In the genomic region with DNA sequence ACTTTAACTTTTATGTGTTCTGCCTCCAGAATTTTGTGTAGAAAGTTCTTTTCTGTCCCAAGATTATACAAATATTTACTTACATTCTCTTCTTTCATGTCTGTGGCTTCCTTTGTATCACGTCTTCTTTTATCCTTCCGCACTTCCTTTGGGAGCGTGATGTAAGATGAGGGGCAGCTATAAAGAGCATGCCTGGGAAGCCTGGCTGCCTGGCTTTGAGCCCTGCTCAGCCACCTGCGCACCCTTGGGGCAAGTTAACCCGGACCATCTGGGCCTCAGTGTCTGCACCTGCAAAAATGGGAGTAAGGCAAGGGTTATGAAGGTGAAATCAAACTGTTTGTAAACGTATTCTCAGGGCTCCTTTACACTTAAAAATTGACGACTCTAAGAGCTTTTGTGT, we compare ENCODE assay signal across 32 cellular contexts. TPM values are rescaled to one million over a fixed set of nuclear protein-coding genes. Genes with fewer than 3 reads are reported as not detected.
A peak's percentile ranks its signal among the peaks of the same experiment; 100 is the strongest.
DNase-seq lines count a peak whose midpoint lies in the region; ATAC-seq, FAIRE-seq and TF ChIP-seq lines count a peak whose summit lies in the region.
"Had no signal": no experiment of that assay in that cellular context is flagged by ENCODE, and none has a peak within 500 bp of the region (broad histone marks: within the 10 kb centered on the region; RNA-seq: fewer than 3 reads in every experiment).

No MANE protein-coding gene starts in this region.

- no peak for ATAC-seq in GM21360 (IDR thresholded peaks at IDR 0.05; ENCODE audit: unreplicated experiment)
- ATAC-seq: foreskin keratinocyte; naive thymus-derived CD8-positive, alpha-beta T cell; stimulated activated effector memory CD8-positive, alpha-beta T cell treated with anti-CD3 and anti-CD28 coated beads, Interleukin-12 subunit alpha, Interleukin-12 subunit beta, amount 100 ng/mL, for 72 hours had no signal

- H3K27ac ChIP-seq in BLaER1 treated with 17β-estradiol and CSF1 and Interleukin-3, amounts not matched to agents 10 nM and 100 nM = peak overlapping the region in 7 of 11 experiments; percentile 35 to 69 (median 55); a peak in 13 of 22 replicates
- H3K27ac ChIP-seq in MM.1S (ENCODE audit: low read length) = peak overlapping the region; percentile 29; the same call in 1 of the 2 replicates
- H3K27ac ChIP-seq: ascending aorta, foreskin keratinocyte, tibial nerve, WERI-Rb-1 had no signal

- H3K9ac ChIP-seq in BLaER1 treated with 17β-estradiol and CSF1 and Interleukin-3, amounts not matched to agents 10 nM and 100 nM = peak overlapping the region in 6 of 11 experiments; percentile 7 to 64 (median 40); a peak in 10 of 22 replicates
- H3K9ac ChIP-seq in MM.1S (ENCODE audit: low read length) = no peak overlapping the region

- 0 out of 22 replicates have a peak, but pooled peaks cover 0 to 5% (median 0%) of the 10 kb centered on the region in 11 experiments for H3K36me3 ChIP-seq in BLaER1 treated with 17β-estradiol and CSF1 and Interleukin-3, amounts not matched to agents 10 nM and 100 nM
- H3K36me3 ChIP-seq in MM.1S (replicated peaks; ENCODE audit: insufficient read depth, low read length) = 0 out of 2 replicates have a peak, but pooled peaks cover 4% of the 10 kb centered on the region
- H3K36me3 ChIP-seq: ascending aorta, BE2C, esophagus squamous epithelium, tibial nerve, WERI-Rb-1 had no signal

- H3K9me3 Mint-ChIP-seq in glutamatergic neuron (ENCODE audit: unreplicated experiment) = peaks cover 4% of the 10 kb centered on the region
- H3K9me3 Mint-ChIP-seq: activated CD4-positive, alpha-beta T cell treated with anti-CD3 and anti-CD28 coated beads, Interleukin-2, amount 10 ng/mL, durations not matched to agents 7 days and 5 days; activated naive CD8-positive, alpha-beta T cell treated with anti-CD3 and anti-CD28 coated beads for 36 hours; activated T-cell treated with anti-CD3 and anti-CD28 coated beads, Interleukin-2, amount 50 U/mL, for 24 hours; naive thymus-derived CD8-positive, alpha-beta T cell; stimulated activated effector memory CD8-positive, alpha-beta T cell treated with anti-CD3 and anti-CD28 coated beads, Interleukin-12 subunit alpha, Interleukin-12 subunit beta, amount 100 ng/mL, for 72 hours had no signal

- H3K36me3 Mint-ChIP-seq in glutamatergic neuron (ENCODE audit: unreplicated experiment) = no peaks in the 10 kb centered on the region
- H3K36me3 Mint-ChIP-seq: activated naive CD8-positive, alpha-beta T cell treated with anti-CD3 and anti-CD28 coated beads for 36 hours; naive thymus-derived CD8-positive, alpha-beta T cell; stimulated activated effector memory CD8-positive, alpha-beta T cell treated with anti-CD3 and anti-CD28 coated beads, Interleukin-12 subunit alpha, Interleukin-12 subunit beta, amount 100 ng/mL, for 72 hours had no signal

- FAIRE-seq in GM12891 (lab: Jason Lieb, UNC) = no peak
- no peak for FAIRE-seq in GM12892 (lab: Jason Lieb, UNC)
- FAIRE-seq: endometrium, RCC 7860 had no signal

- no peak overlapping the region for H3K4me3 Mint-ChIP-seq in glutamatergic neuron (ENCODE audit: unreplicated experiment)
- H3K4me3 Mint-ChIP-seq: activated CD4-positive, alpha-beta T cell treated with anti-CD3 and anti-CD28 coated beads, Interleukin-2, amount 10 ng/mL, durations not matched to agents 7 days and 5 days; activated naive CD8-positive, alpha-beta T cell treated with anti-CD3 and anti-CD28 coated beads for 36 hours; activated T-cell treated with anti-CD3 and anti-CD28 coated beads, Interleukin-2, amount 50 U/mL, for 24 hours; naive thymus-derived CD8-positive, alpha-beta T cell; stimulated activated effector memory CD8-positive, alpha-beta T cell treated with anti-CD3 and anti-CD28 coated beads, Interleukin-12 subunit alpha, Interleukin-12 subunit beta, amount 100 ng/mL, for 72 hours had no signal

- peak overlapping the region in 3 of 10 experiments; percentile 8 to 22 (median 18); a peak in 3 of 20 replicates for H3K4me3 ChIP-seq in BLaER1 treated with 17β-estradiol and CSF1 and Interleukin-3, amounts not matched to agents 10 nM and 100 nM
- no peak overlapping the region for H3K4me3 ChIP-seq in MM.1S (ENCODE audit: low read length)
- H3K4me3 ChIP-seq: ascending aorta, dorsolateral prefrontal cortex, esophagus squamous epithelium, tibial nerve had no signal

- TF ChIP-seq CTCF in MM.1S (IDR thresholded peaks at IDR 0.05; ENCODE audit: low read length) (no peak), glutamatergic neuron (IDR thresholded peaks at IDR 0.05; ENCODE audit: partially characterized antibody, unreplicated experiment) (no peak)

- no peaks in the 10 kb centered on the region for H3K9me2 ChIP-seq in MM.1S (replicated peaks; ENCODE audit: insufficient read depth, low read length)

- H3K4me1 Mint-ChIP-seq in glutamatergic neuron (ENCODE audit: low read depth, unreplicated experiment) = peaks cover 20% of the 10 kb centered on the region
- H3K4me1 Mint-ChIP-seq: activated naive CD8-positive, alpha-beta T cell treated with anti-CD3 and anti-CD28 coated beads for 36 hours had no signal

- H3K4me1 ChIP-seq in BLaER1 treated with 17β-estradiol and CSF1 and Interleukin-3, amounts not matched to agents 10 nM and 100 nM = peaks cover 57 to 100% (median 99%) of the 10 kb centered on the region in 10 experiments
- H3K4me1 ChIP-seq in MM.1S (ENCODE audit: low read length) = peaks cover 54% of the 10 kb centered on the region
- H3K4me1 ChIP-seq: BE2C, foreskin keratinocyte had no signal

- H3K79me2 ChIP-seq in MM.1S (ENCODE audit: low read length) = peaks cover 92% of the 10 kb centered on the region

- no peaks in the 10 kb centered on the region for H3K27me3 ChIP-seq in BLaER1 treated with 17β-estradiol and CSF1 and Interleukin-3, amounts not matched to agents 10 nM and 100 nM
- H3K27me3 ChIP-seq in MM.1S (replicated peaks; ENCODE audit: insufficient read depth, low read length) = no peaks in the 10 kb centered on the region
- H3K27me3 ChIP-seq: ascending aorta, BE2C, dorsolateral prefrontal cortex, esophagus squamous epithelium, tibial nerve had no signal

- no peaks in the 10 kb centered on the region for H3K9me3 ChIP-seq in BLaER1 treated with 17β-estradiol and CSF1 and Interleukin-3, amounts not matched to agents 10 nM and 100 nM (replicated peaks in 1 of 11)
- H3K9me3 ChIP-seq in MM.1S (replicated peaks; ENCODE audit: insufficient read depth, low read length) = no peaks in the 10 kb centered on the region
- H3K9me3 ChIP-seq: ascending aorta, BE2C, esophagus squamous epithelium, tibial nerve had no signal

- H2AFZ ChIP-seq in MM.1S (ENCODE audit: low read length) = no peak overlapping the region

- peaks cover 0 to 8% (median 0%) of the 10 kb centered on the region in 11 experiments; a peak in 4 of 22 replicates for H4K20me1 ChIP-seq in BLaER1 treated with 17β-estradiol and CSF1 and Interleukin-3, amounts not matched to agents 10 nM and 100 nM
- H4K20me1 ChIP-seq in MM.1S (ENCODE audit: insufficient read depth, low read length) = no peaks in the 10 kb centered on the region

- no peak for TF ChIP-seq POLR2A in GM12891 (IDR thresholded peaks at IDR 0.05; ENCODE audit: low read depth, low read length)
- TF ChIP-seq POLR2A in GM12892 (IDR thresholded peaks at IDR 0.05; ENCODE audit: low read depth, low read length) = no peak

- peaks cover 24% of the 10 kb centered on the region for H3F3A ChIP-seq in MM.1S (ENCODE audit: insufficient read depth, low read length)

- peak overlapping the region; percentile 73 for H3K27ac Mint-ChIP-seq in glutamatergic neuron (ENCODE audit: unreplicated experiment)
- H3K27ac Mint-ChIP-seq: activated CD4-positive, alpha-beta T cell treated with anti-CD3 and anti-CD28 coated beads, Interleukin-2, amount 10 ng/mL, durations not matched to agents 7 days and 5 days; activated naive CD8-positive, alpha-beta T cell treated with anti-CD3 and anti-CD28 coated beads for 36 hours; activated T-cell treated with anti-CD3 and anti-CD28 coated beads, Interleukin-2, amount 50 U/mL, for 24 hours; naive thymus-derived CD8-positive, alpha-beta T cell; stimulated activated effector memory CD8-positive, alpha-beta T cell treated with anti-CD3 and anti-CD28 coated beads, Interleukin-12 subunit alpha, Interleukin-12 subunit beta, amount 100 ng/mL, for 72 hours had no signal

- H3K4me2 ChIP-seq in BLaER1 treated with 17β-estradiol and CSF1 and Interleukin-3, amounts not matched to agents 10 nM and 100 nM = peak overlapping the region; percentile 58 to 98 (median 87)
- no peak overlapping the region for H3K4me2 ChIP-seq in MM.1S (ENCODE audit: low read depth, low read length)

- DNase-seq in MM.1S (peak; percentile 47), SW480 (ENCODE audit: low spot score) (peak; percentile 62), glutamatergic neuron (no peak), GM12891 (ENCODE audit: insufficient read length, low spot score) (no peak), NCI-H524 treated with DMSO at 0.1 percent for 48 hours (lab: John Stamatoyannopoulos, UW) (no peak), GM12892 (ENCODE audit: insufficient read length) (no peak)
- DNase-seq: ACHN; activated CD4-positive, alpha-beta T cell treated with anti-CD3 and anti-CD28 coated beads, Interleukin-2, amount 10 ng/mL, durations not matched to agents 7 days and 5 days; activated gamma-delta T cell; activated naive CD8-positive, alpha-beta T cell treated with anti-CD3 and anti-CD28 coated beads for 36 hours; activated T-cell treated with anti-CD3 and anti-CD28 coated beads, Interleukin-2, amount 50 U/mL, for 24 hours; BE2C; central memory CD4-positive, alpha-beta T cell; DMS153; esophagus squamous epithelium; foreskin keratinocyte; IMR-90; NCI-H1105; NCI-H187 treated with DMSO at 0.1 percent for 48 hours; NCI-H345; NCI-H774; T1000; WERI-Rb-1 had no signal

- peaks cover 10% of the 10 kb centered on the region for H3K27me3 Mint-ChIP-seq in glutamatergic neuron (ENCODE audit: unreplicated experiment)
- H3K27me3 Mint-ChIP-seq: activated CD4-positive, alpha-beta T cell treated with anti-CD3 and anti-CD28 coated beads, Interleukin-2, amount 10 ng/mL, durations not matched to agents 7 days and 5 days; activated naive CD8-positive, alpha-beta T cell treated with anti-CD3 and anti-CD28 coated beads for 36 hours; activated T-cell treated with anti-CD3 and anti-CD28 coated beads, Interleukin-2, amount 50 U/mL, for 24 hours; naive thymus-derived CD8-positive, alpha-beta T cell had no signal

TF ChIP-seq in GM12891, 5 proteins besides CTCF, POLR2A, EP300 and RAD21:
- TF ChIP-seq TAF1 (IDR thresholded peaks at IDR 0.05; ENCODE audit: low read depth, low read length) (no peak), POU2F2 (IDR thresholded peaks at IDR 0.05; ENCODE audit: low read depth, low read length) (no peak), SPI1 (IDR thresholded peaks at IDR 0.05; ENCODE audit: low read depth, low read length) (no peak), PAX5 (IDR thresholded peaks at IDR 0.05; ENCODE audit: insufficient read depth, low read length, severe bottlenecking) (no peak), POLR2AphosphoS5 (IDR thresholded peaks at IDR 0.05; ENCODE audit: low read depth, low read length) (no peak)

RNA-seq across cellular contexts. Expression of a gene that starts 25.2 kb away (rescaled TPM):
- total RNA-seq in glutamatergic neuron (ENCODE audit: unreplicated experiment) = 15.5 TPM
- polyA plus RNA-seq in GM12891 (2012; ENCODE audit: low read depth, missing spikeins) = 4.1 TPM
- 2.2 TPM for polyA plus RNA-seq in GM12892 (2012; ENCODE audit: missing spikeins)
- total RNA-seq: naive thymus-derived CD8-positive, alpha-beta T cell had no signal

Comparison
In these comparisons a context has a peak if more than half of its experiments do, and no peak if none do; other contexts are left out.
1. DNase-seq: peak in MM.1S (single experiment) and SW480 (single experiment); none in glutamatergic neuron (single experiment), GM12891 (single experiment), NCI-H524 treated with DMSO at 0.1 percent for 48 hours (single experiment) and GM12892 (single experiment).